ENCODE assay signal across 11 cellular contexts in the genomic region with DNA sequence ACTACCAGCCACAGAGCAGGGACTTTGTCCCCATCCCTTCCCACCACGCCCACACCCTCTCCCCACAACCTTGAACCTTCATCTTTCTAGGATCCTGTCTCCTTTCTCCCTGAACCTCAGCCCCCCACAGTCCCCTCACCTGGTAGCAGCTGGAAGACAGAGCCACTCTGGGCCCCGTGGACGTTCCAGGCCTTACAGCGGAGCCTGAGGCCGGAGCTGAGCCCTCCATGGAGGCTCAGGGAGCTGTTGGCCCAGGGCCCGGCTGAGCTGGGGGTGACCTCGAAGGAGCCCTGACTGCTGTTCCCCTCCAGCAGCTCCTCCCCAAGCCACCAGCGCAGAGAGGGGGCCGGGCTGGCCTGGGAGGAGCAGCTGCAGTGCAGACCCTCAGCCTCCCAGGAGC. TPM values are rescaled to one million over a fixed set of nuclear protein-coding genes. Genes with fewer than 3 reads are reported as not detected.
A peak's percentile ranks its signal among the peaks of the same experiment; 100 is the strongest.
DNase-seq lines count a peak whose midpoint lies in the region; TF ChIP-seq lines count a peak whose summit lies in the region.
"Not testable (repeated sequence)": the region's sequence is repeated elsewhere in the genome, so short reads cannot be mapped to it uniquely, and the experiment has no call there.
"Had no signal": no experiment of that assay in that cellular context is flagged by ENCODE, and none has a peak within 500 bp of the region (broad histone marks: within the 10 kb centered on the region; RNA-seq: fewer than 3 reads in every experiment).

No MANE protein-coding gene starts in this region.

- not testable (repeated sequence) for H3K36me3 ChIP-seq in HEK293 (ENCODE audit: control insufficient read depth in 2 of 2, insufficient read depth in 1 of 2, low read length in 2 of 2); neural progenitor cell

- not testable (repeated sequence) for H3K4me3 ChIP-seq in HEK293 (ENCODE audit: low read depth, low read length); neural progenitor cell

- not testable (repeated sequence) for H3K4me1 Mint-ChIP-seq in chondrocyte (ENCODE audit: low read depth)
- peaks cover 40% of the 10 kb centered on the region for H3K4me1 Mint-ChIP-seq in mesothelial cell of epicardium
- H3K4me1 Mint-ChIP-seq in neural progenitor cell: peaks cover 15% of the 10 kb centered on the region
- peaks cover 16% of the 10 kb centered on the region for H3K4me1 Mint-ChIP-seq in progenitor cell of endocrine pancreas (ENCODE audit: low read depth)

- H3K4me3 Mint-ChIP-seq in chondrocyte (ENCODE audit: unreplicated experiment); progenitor cell of endocrine pancreas (ENCODE audit: low read depth): not testable (repeated sequence)
- peak overlapping the region; percentile 48 for H3K4me3 Mint-ChIP-seq in mesothelial cell of epicardium
- H3K4me3 Mint-ChIP-seq in neural progenitor cell: peak overlapping the region; percentile 70

- H3K36me3 Mint-ChIP-seq in chondrocyte (ENCODE audit: low read depth); mesothelial cell of epicardium; neural progenitor cell; progenitor cell of endocrine pancreas (ENCODE audit: insufficient read depth): not testable (repeated sequence)

- not testable (repeated sequence) for H3K9me3 Mint-ChIP-seq in chondrocyte (ENCODE audit: low read depth); mesothelial cell of epicardium; neural progenitor cell; progenitor cell of endocrine pancreas (ENCODE audit: low read depth)

- not testable (repeated sequence) for H3K9ac ChIP-seq in neural progenitor cell

- POLR2A ChIA-PET in HEK293 (lab: Yijun Ruan, JAX): not testable (repeated sequence)

- H3K27me3 ChIP-seq in neural progenitor cell: not testable (repeated sequence)

- not testable (repeated sequence) for H3F3A ChIP-seq in neural progenitor cell (ENCODE audit: low read depth)

- peaks cover 23% of the 10 kb centered on the region for H3K27me3 Mint-ChIP-seq in chondrocyte (ENCODE audit: low read depth)
- H3K27me3 Mint-ChIP-seq in mesothelial cell of epicardium (ENCODE audit: low read depth); neural progenitor cell (ENCODE audit: insufficient read depth, low read depth); progenitor cell of endocrine pancreas: not testable (repeated sequence)

- CTCF ChIA-PET in HEK293 (lab: Yijun Ruan, JAX): interaction anchor here (1.3 to 11.4 kb wide), 3 partner anchors 19 to 28 kb away, joined by 3 to 100 read pairs (median 4); no protein-coding TSS in a partner anchor

- not testable (repeated sequence) for H3K79me2 ChIP-seq in neural progenitor cell (ENCODE audit: low read depth)

- DNase-seq in chondrocyte (ENCODE audit: low spot score) (peak; percentile 35), iPS-NIHi7 (ENCODE audit: extremely low spot score) (peak; percentile 10)
- not testable (repeated sequence) for DNase-seq in mesothelial cell of epicardium (ENCODE audit: low spot score in 2 of 2, unreplicated experiment in 2 of 2); neural progenitor cell (ENCODE audit: low spot score); progenitor cell of endocrine pancreas (ENCODE audit: low spot score, unreplicated experiment)

- H4K20me1 ChIP-seq in neural progenitor cell (ENCODE audit: low read depth): not testable (repeated sequence)

- not testable (repeated sequence) for H3K4me1 ChIP-seq in HEK293 (ENCODE audit: control insufficient read depth, insufficient read depth, low read length); neural progenitor cell

- not testable (repeated sequence) for H2AFZ ChIP-seq in neural progenitor cell (replicated peaks)

- TF ChIP-seq CTCF in HEK293 (tag by site-specific recombination; IDR thresholded peaks at IDR 0.05); chondrocyte (IDR thresholded peaks at IDR 0.05); mesothelial cell of epicardium (IDR thresholded peaks at IDR 0.05; ENCODE audit: unreplicated experiment); neural progenitor cell (IDR thresholded peaks at IDR 0.05); progenitor cell of endocrine pancreas (IDR thresholded peaks at IDR 0.05; ENCODE audit: unreplicated experiment): not testable (repeated sequence)

- not testable (repeated sequence) for H3K27ac Mint-ChIP-seq in chondrocyte (ENCODE audit: unreplicated experiment); mesothelial cell of epicardium
- peak overlapping the region; percentile 83 for H3K27ac Mint-ChIP-seq in neural progenitor cell
- peak overlapping the region; percentile 71 for H3K27ac Mint-ChIP-seq in progenitor cell of endocrine pancreas

- not testable (repeated sequence) for H3K27ac ChIP-seq in HEK293 (ENCODE audit: extremely low read depth, low read depth, low read length); neural progenitor cell

- not testable (repeated sequence) for H3K9me3 ChIP-seq in HEK293 (ENCODE audit: control insufficient read depth, insufficient read depth, low read depth, low read length); neural progenitor cell (ENCODE audit: low read depth)

- H3K4me2 ChIP-seq in neural progenitor cell: not testable (repeated sequence)

TF ChIP-seq in HEK293, 187 proteins besides CTCF, POLR2A, EP300 and RAD21:
- 0 out of 2 replicates have a peak, but pooled peaks have one; percentile 34 for TF ChIP-seq ZNF341 (tag by site-specific recombination; IDR thresholded peaks at IDR 0.05; ENCODE audit: low read depth)

RNA-seq across cellular contexts. Expression of a gene that starts 2.8 kb away (rescaled TPM):
- total RNA-seq in chondrocyte: not detected in 3 replicates
- total RNA-seq in mesothelial cell of epicardium: 0.62 to 2.8 TPM (median 1.7 TPM) in 3 replicates
- not detected in 2 replicates for total RNA-seq in neural progenitor cell (ENCODE audit: low replicate concordance)
- not detected in 2 replicates for total RNA-seq in progenitor cell of endocrine pancreas
- total RNA-seq: CD4-positive, CD25-positive, alpha-beta regulatory T cell; CD8-positive, alpha-beta memory T cell; G401; GM12878; H4 had no signal

RNA-seq across cellular contexts. Expression of a gene that starts 28.8 kb away (rescaled TPM):
- total RNA-seq in chondrocyte (41.0 to 50.5 TPM (median 44.7 TPM) in 3 replicates), mesothelial cell of epicardium (67.6 to 78.9 TPM (median 71.8 TPM) in 3 replicates), neural progenitor cell (ENCODE audit: low replicate concordance) (48.2 and 83.8 TPM in 2 replicates), progenitor cell of endocrine pancreas (80.8 and 85.9 TPM in 2 replicates)

RNA-seq across cellular contexts. Expression of a gene that starts 29.1 kb away (rescaled TPM):
- 16.7 to 53.4 TPM (median 53.3 TPM) in 3 replicates for total RNA-seq in chondrocyte
- 21.7 to 22.7 TPM (median 22.1 TPM) in 3 replicates for total RNA-seq in mesothelial cell of epicardium
- total RNA-seq in neural progenitor cell (ENCODE audit: low replicate concordance): 1.6 and 10.6 TPM in 2 replicates
- total RNA-seq in progenitor cell of endocrine pancreas: 14.5 and 15.9 TPM in 2 replicates
